Comparison of ENCODE assay signal across 21 cellular contexts in genomic region chr9:3842839-3843238, GRCh38.
DNase-seq lines count a peak whose midpoint lies in the region; ATAC-seq, FAIRE-seq and TF ChIP-seq lines count a peak whose summit lies in the region.
"Had no signal": no experiment of that assay in that cellular context is flagged by ENCODE, and none has a peak within 500 bp of the region (broad histone marks: within the 10 kb centered on the region; RNA-seq: fewer than 3 reads in every experiment).

No MANE protein-coding gene starts in this region.

- SMC1A ChIA-PET in GM12878 (lab: Charles Lee; ENCODE audit: uncharacterized antibody, unreplicated experiment), result no interaction called here

- no peak for TF ChIP-seq EP300 in GM12878 (IDR thresholded peaks at IDR 0.05; ENCODE audit: borderline replicate concordance in 1 of 2, control insufficient read depth in 1 of 2, low read depth in 2 of 2, low read length in 2 of 2)

- TF ChIP-seq CTCF in GM12878 (IDR thresholded peaks at IDR 0.05 in 2 of 3, conservative IDR thresholded peaks at IDR 0.05 in 1 of 3; ENCODE audit: control insufficient read depth in 2 of 3, extremely low read depth in 1 of 3, insufficient read depth in 1 of 3, low read depth in 3 of 3, low read length in 3 of 3), result no peak

- RAD21 ChIA-PET in GM12878 (lab: Charles Lee; ENCODE audit: unreplicated experiment), result no interaction called here

- no peak overlapping the region for H3K27ac ChIP-seq in GM12878 (ENCODE audit: control insufficient read depth, insufficient read depth)
- H3K27ac ChIP-seq: C4-2B, Peyer's patch had no signal

- BruUV-seq in GM12878 (replicated peaks; lab: Mats Ljungman, UMichigan), result no TSS peak

- FAIRE-seq in G401.6 (lab: Jason Lieb, UNC) (peak; percentile 93), GM12878 (lab: Jason Lieb, UNC) (no peak)
- FAIRE-seq: A204.1, HTR-8/SVneo had no signal

- POLR2A ChIA-PET in GM12878 (lab: Charles Lee), result no interaction called here

- no peaks in the 10 kb centered on the region for H4K20me1 ChIP-seq in GM12878 (ENCODE audit: control insufficient read depth, insufficient read depth)

- TF ChIP-seq RAD21 in GM12878 (IDR thresholded peaks at IDR 0.05; ENCODE audit: insufficient read depth, low read depth, low read length), result no peak

- intact Hi-C loops in GM12878 (cut with micrococcal nuclease; ENCODE audit: unreplicated experiment), result no loop called here

- no peak overlapping the region for H3K9ac ChIP-seq in GM12878 (ENCODE audit: control insufficient read depth, insufficient read depth, low read length)

- H3K4me1 ChIP-seq in GM12878 (ENCODE audit: control insufficient read depth, insufficient read depth, low read length), result no peaks in the 10 kb centered on the region
- H3K4me1 ChIP-seq: Caco-2, Peyer's patch had no signal

- no peak overlapping the region for H3K4me2 ChIP-seq in GM12878 (ENCODE audit: control insufficient read depth, insufficient read depth)

- no peak for TF ChIP-seq POLR2A in GM12878 (IDR thresholded peaks at IDR 0.05; ENCODE audit: low read depth, low read length)

- H3K79me2 ChIP-seq in GM12878 (ENCODE audit: control insufficient read depth, insufficient read depth, low read length), result no peaks in the 10 kb centered on the region

- no peaks in the 10 kb centered on the region for H3K36me3 ChIP-seq in MG63
- H3K36me3 ChIP-seq in GM12878 (ENCODE audit: control insufficient read depth in 2 of 2, insufficient read depth in 2 of 2, low read length in 1 of 2), result no peaks in the 10 kb centered on the region
- H3K36me3 ChIP-seq: Peyer's patch had no signal

- ATAC-seq in GM12878 (peak; percentile 63), GM21381 (IDR thresholded peaks at IDR 0.05; ENCODE audit: unreplicated experiment) (no peak), GM21717 (IDR thresholded peaks at IDR 0.05; ENCODE audit: unreplicated experiment) (no peak)

- WGBS in GM12878 (ENCODE audit: insufficient coverage, insufficient replicate concordance, low lambda C conversion rate, missing lambda C conversion rate), result 37% methylated on average over 4 of the region's 4 CpGs

- H3K4me3 ChIP-seq in MG63 (no peak overlapping the region), GM12878 (no peak overlapping the region)
- H3K4me3 ChIP-seq: Peyer's patch had no signal

- no peaks in the 10 kb centered on the region for H3K9me3 ChIP-seq in MG63
- H3K9me3 ChIP-seq in GM12878 (replicated peaks; ENCODE audit: control insufficient read depth, insufficient read depth, low read length), result no peaks in the 10 kb centered on the region
- H3K9me3 ChIP-seq: Caco-2, Peyer's patch had no signal

- no peak overlapping the region for H2AFZ ChIP-seq in GM12878 (ENCODE audit: control insufficient read depth, low read depth, low read length)

- DNase-seq in MG63, result peak; percentile 36
- no peak for DNase-seq in GM12878 (ENCODE audit: low read depth, low spot score)
- DNase-seq in kidney tubule cell (ENCODE audit: low spot score), result peak; percentile 65
- no peak for DNase-seq in DMS79 treated with DMSO at 0.1 percent for 48 hours (lab: John Stamatoyannopoulos, UW)
- DNase-seq in SKM-1 treated with dmso at 0.1 percent for 144 hours (lab: John Stamatoyannopoulos, UW; ENCODE audit: unreplicated experiment), result no peak
- DNase-seq: Caco-2, DMS53, GDM1, H7, NCI-H1105, NCI-H187, NCI-H446, NCI-H82, Peyer's patch, SHP77 treated with DMSO at 0.1 percent for 48 hours had no signal

- in situ Hi-C loops in GM12878 (cut with MboI), result no loop called here

- CTCF ChIA-PET in GM12878 (lab: Yijun Ruan, JAX), result no interaction called here

- H3K27me3 ChIP-seq in MG63 (no peaks in the 10 kb centered on the region), GM12878 (replicated peaks in 1 of 2; ENCODE audit: control insufficient read depth in 2 of 2, insufficient read depth in 2 of 2, low read length in 1 of 2) (peaks cover 0 to 1% of the 10 kb centered on the region in 2 experiments; a peak in 1 of 4 replicates)
- H3K27me3 ChIP-seq: Peyer's patch had no signal

TF ChIP-seq in GM12878, 131 proteins besides CTCF, POLR2A, EP300 and RAD21 (continues in another document):
- TF ChIP-seq CHD4 (IDR thresholded peaks at IDR 0.05) (no peak), TARDBP (IDR thresholded peaks at IDR 0.05; ENCODE audit: borderline replicate concordance) (no peak), EZH2 (IDR thresholded peaks at IDR 0.05; ENCODE audit: borderline replicate concordance, control insufficient read depth, low read depth, low read length) (no peak), DPF2 (IDR thresholded peaks at IDR 0.05) (0 out of 2 replicates have a peak, but pooled peaks have one; percentile 16), SPI1 (IDR thresholded peaks at IDR 0.05; ENCODE audit: borderline replicate concordance, insufficient read depth, low read depth, low read length) (no peak), HSF1 (IDR thresholded peaks at IDR 0.05; ENCODE audit: low read depth, low read length) (no peak), SMAD5 (IDR thresholded peaks at IDR 0.05; ENCODE audit: low read depth) (no peak), RCOR1 (conservative IDR thresholded peaks at IDR 0.05; ENCODE audit: low read depth, low read length) (no peak), SMC3 (IDR thresholded peaks at IDR 0.05; ENCODE audit: borderline replicate concordance, low read length) (no peak), NR2F1 (conservative IDR thresholded peaks at IDR 0.05) (no peak)
- TF ChIP-seq, protein P1, sequence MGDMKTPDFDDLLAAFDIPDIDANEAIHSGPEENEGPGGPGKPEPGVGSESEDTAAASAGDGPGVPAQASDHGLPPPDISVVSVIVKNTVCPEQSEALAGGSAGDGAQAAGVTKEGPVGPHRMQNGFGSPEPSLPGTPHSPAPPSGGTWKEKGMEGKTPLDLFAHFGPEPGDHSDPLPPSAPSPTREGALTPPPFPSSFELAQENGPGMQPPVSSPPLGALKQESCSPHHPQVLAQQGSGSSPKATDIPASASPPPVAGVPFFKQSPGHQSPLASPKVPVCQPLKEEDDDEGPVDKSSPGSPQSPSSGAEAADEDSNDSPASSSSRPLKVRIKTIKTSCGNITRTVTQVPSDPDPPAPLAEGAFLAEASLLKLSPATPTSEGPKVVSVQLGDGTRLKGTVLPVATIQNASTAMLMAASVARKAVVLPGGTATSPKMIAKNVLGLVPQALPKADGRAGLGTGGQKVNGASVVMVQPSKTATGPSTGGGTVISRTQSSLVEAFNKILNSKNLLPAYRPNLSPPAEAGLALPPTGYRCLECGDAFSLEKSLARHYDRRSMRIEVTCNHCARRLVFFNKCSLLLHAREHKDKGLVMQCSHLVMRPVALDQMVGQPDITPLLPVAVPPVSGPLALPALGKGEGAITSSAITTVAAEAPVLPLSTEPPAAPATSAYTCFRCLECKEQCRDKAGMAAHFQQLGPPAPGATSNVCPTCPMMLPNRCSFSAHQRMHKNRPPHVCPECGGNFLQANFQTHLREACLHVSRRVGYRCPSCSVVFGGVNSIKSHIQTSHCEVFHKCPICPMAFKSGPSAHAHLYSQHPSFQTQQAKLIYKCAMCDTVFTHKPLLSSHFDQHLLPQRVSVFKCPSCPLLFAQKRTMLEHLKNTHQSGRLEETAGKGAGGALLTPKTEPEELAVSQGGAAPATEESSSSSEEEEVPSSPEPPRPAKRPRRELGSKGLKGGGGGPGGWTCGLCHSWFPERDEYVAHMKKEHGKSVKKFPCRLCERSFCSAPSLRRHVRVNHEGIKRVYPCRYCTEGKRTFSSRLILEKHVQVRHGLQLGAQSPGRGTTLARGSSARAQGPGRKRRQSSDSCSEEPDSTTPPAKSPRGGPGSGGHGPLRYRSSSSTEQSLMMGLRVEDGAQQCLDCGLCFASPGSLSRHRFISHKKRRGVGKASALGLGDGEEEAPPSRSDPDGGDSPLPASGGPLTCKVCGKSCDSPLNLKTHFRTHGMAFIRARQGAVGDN (IDR thresholded peaks at IDR 0.05), result no peak
- TF ChIP-seq, protein P2, sequence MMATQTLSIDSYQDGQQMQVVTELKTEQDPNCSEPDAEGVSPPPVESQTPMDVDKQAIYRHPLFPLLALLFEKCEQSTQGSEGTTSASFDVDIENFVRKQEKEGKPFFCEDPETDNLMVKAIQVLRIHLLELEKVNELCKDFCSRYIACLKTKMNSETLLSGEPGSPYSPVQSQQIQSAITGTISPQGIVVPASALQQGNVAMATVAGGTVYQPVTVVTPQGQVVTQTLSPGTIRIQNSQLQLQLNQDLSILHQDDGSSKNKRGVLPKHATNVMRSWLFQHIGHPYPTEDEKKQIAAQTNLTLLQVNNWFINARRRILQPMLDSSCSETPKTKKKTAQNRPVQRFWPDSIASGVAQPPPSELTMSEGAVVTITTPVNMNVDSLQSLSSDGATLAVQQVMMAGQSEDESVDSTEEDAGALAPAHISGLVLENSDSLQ (IDR thresholded peaks at IDR 0.05), result peak; percentile 57; the same call in 1 of the 2 replicates
- TF ChIP-seq, protein P3, sequence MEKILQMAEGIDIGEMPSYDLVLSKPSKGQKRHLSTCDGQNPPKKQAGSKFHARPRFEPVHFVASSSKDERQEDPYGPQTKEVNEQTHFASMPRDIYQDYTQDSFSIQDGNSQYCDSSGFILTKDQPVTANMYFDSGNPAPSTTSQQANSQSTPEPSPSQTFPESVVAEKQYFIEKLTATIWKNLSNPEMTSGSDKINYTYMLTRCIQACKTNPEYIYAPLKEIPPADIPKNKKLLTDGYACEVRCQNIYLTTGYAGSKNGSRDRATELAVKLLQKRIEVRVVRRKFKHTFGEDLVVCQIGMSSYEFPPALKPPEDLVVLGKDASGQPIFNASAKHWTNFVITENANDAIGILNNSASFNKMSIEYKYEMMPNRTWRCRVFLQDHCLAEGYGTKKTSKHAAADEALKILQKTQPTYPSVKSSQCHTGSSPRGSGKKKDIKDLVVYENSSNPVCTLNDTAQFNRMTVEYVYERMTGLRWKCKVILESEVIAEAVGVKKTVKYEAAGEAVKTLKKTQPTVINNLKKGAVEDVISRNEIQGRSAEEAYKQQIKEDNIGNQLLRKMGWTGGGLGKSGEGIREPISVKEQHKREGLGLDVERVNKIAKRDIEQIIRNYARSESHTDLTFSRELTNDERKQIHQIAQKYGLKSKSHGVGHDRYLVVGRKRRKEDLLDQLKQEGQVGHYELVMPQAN (conservative IDR thresholded peaks at IDR 0.05), result no peak

Comparison
In these comparisons a context has a peak if more than half of its experiments do, and no peak if none do; other contexts are left out.
1. DNase-seq: peak in MG63 (single experiment) and kidney tubule cell (single experiment); none in GM12878 (single experiment), DMS79 treated with DMSO at 0.1 percent for 48 hours (single experiment) and SKM-1 treated with dmso at 0.1 percent for 144 hours (single experiment).